Comparison of ENCODE assay signal across 23 cellular contexts in genomic region chr15:46682969-46683791, GRCh38.
A peak's percentile ranks its signal among the peaks of the same experiment; 100 is the strongest.
DNase-seq lines count a peak whose midpoint lies in the region; TF ChIP-seq lines count a peak whose summit lies in the region.
"Had no signal": no experiment of that assay in that cellular context is flagged by ENCODE, and none has a peak within 500 bp of the region (broad histone marks: within the 10 kb centered on the region; RNA-seq: fewer than 3 reads in every experiment).

No MANE protein-coding gene starts in this region.

- H3K9me3 ChIP-seq in colonic mucosa (no peaks in the 10 kb centered on the region), mucosa of rectum (ENCODE audit: control insufficient read depth in 2 of 2, low read length in 2 of 2) (no peaks in the 10 kb centered on the region)
- H3K9me3 ChIP-seq: A549; BLaER1 treated with 17β-estradiol and CSF1 and Interleukin-3, amounts not matched to agents 10 nM and 100 nM; HAP-1; SJCRH30 had no signal

- intact Hi-C loops in colonic mucosa (cut with DNase I) = no loop called here

- no peak overlapping the region for H3K4me3 ChIP-seq in LNCaP clone FGC (ENCODE audit: low read depth, low read length)
- H3K4me3 ChIP-seq in colonic mucosa = no peak overlapping the region
- peak overlapping the region; percentile 8 to 24 for H3K4me3 ChIP-seq in mucosa of rectum (ENCODE audit: low read length in 2 of 2)
- H3K4me3 ChIP-seq: A549; BLaER1 treated with 17β-estradiol and CSF1 and Interleukin-3, amounts not matched to agents 10 nM and 100 nM; HAP-1; SJCRH30 had no signal

- H3K4me1 ChIP-seq in colonic mucosa (peaks cover 4% of the 10 kb centered on the region), mucosa of rectum (ENCODE audit: control insufficient read depth in 2 of 2, insufficient read depth in 2 of 2, low read length in 2 of 2) (peaks cover 2% of the 10 kb centered on the region in 2 donors)
- H3K4me1 ChIP-seq: A549; BLaER1 treated with 17β-estradiol and CSF1 and Interleukin-3, amounts not matched to agents 10 nM and 100 nM; HAP-1; SJCRH30 had no signal

- H3K27ac ChIP-seq in colonic mucosa (peak overlapping the region; percentile 29), mucosa of rectum (ENCODE audit: low read depth in 2 of 2, low read length in 2 of 2) (peak overlapping the region; percentile 8 to 64)
- H3K27ac ChIP-seq: A549; BLaER1 treated with 17β-estradiol and CSF1 and Interleukin-3, amounts not matched to agents 10 nM and 100 nM; SJCRH30 had no signal

- TF ChIP-seq CTCF in LNCaP clone FGC (IDR thresholded peaks at IDR 0.05; ENCODE audit: control insufficient read depth, extremely low read depth, insufficient read depth) (peak; percentile 19; the same call in 1 of the 2 replicates), colonic mucosa (IDR thresholded peaks at IDR 0.05) (no peak)

- H3K9ac ChIP-seq in colonic mucosa (ENCODE audit: low read depth in 2 of 2, low read length in 2 of 2) (no peak overlapping the region), mucosa of rectum (ENCODE audit: low read depth in 1 of 2, low read length in 2 of 2) (no peak overlapping the region)
- H3K9ac ChIP-seq: BLaER1 treated with 17β-estradiol and CSF1 and Interleukin-3, amounts not matched to agents 10 nM and 100 nM had no signal

- DNase-seq in LNCaP clone FGC (ENCODE audit: low read depth) (peak; percentile 25), colonic mucosa (peak; percentile 66), ecto neural progenitor cell (ENCODE audit: low spot score) (no peak), midbrain (lab: John Stamatoyannopoulos, UW) (no peak), EL (no peak)
- no peak for DNase-seq in stimulated activated CD4-positive, alpha-beta T cell treated with anti-CD3 and anti-CD28 coated beads, Interleukin-1b, Interleukin-23, amount 100 ng/mL, for 48 hours
- DNase-seq: AML-193; CD4-positive, alpha-beta memory T cell; COR-L47; DMS53; HFFc6; NCI-H1092 treated with DMSO at 0.1 percent for 48 hours; NCI-H1436 treated with DMSO at 0.1 percent for 48 hours; NCI-H187 treated with DMSO at 0.1 percent for 48 hours; NCI-H2171 treated with DMSO at 0.1 percent for 48 hours; NCI-H345; NCI-H510A treated with DMSO at 0.1 percent for 48 hours; NCI-H748 treated with DMSO at 0.1 percent for 48 hours; SJCRH30 had no signal

- no peaks in the 10 kb centered on the region for H3K27me3 ChIP-seq in colonic mucosa
- H3K27me3 ChIP-seq in mucosa of rectum (ENCODE audit: control insufficient read depth in 2 of 2, insufficient read depth in 2 of 2, low read length in 2 of 2) = no peaks in the 10 kb centered on the region
- H3K27me3 ChIP-seq: BLaER1 treated with 17β-estradiol and CSF1 and Interleukin-3, amounts not matched to agents 10 nM and 100 nM; SJCRH30 had no signal

- H3K36me3 ChIP-seq in colonic mucosa (no peaks in the 10 kb centered on the region), mucosa of rectum (ENCODE audit: control insufficient read depth in 2 of 2, insufficient read depth in 2 of 2, low read length in 2 of 2) (no peaks in the 10 kb centered on the region)
- H3K36me3 ChIP-seq: BLaER1 treated with 17β-estradiol and CSF1 and Interleukin-3, amounts not matched to agents 10 nM and 100 nM; HAP-1; SJCRH30 had no signal

Comparison
In these comparisons a context has a peak if more than half of its experiments do, and no peak if none do; other contexts are left out.
1. DNase-seq: peak in LNCaP clone FGC (single experiment) and colonic mucosa (single experiment); none in stimulated activated CD4-positive, alpha-beta T cell treated with anti-CD3 and anti-CD28 coated beads, Interleukin-1b, Interleukin-23, amount 100 ng/mL, for 48 hours (single experiment), ecto neural progenitor cell (single experiment), midbrain (single experiment) and EL (single experiment).
2. H3K4me3 ChIP-seq: peak in mucosa of rectum (2 of 2); none in LNCaP clone FGC (single experiment) and colonic mucosa (single experiment).